ENCODE assay signal across 12 cellular contexts in genomic region chr4:173436149-173436579, GRCh38. TPM values are rescaled to one million over a fixed set of nuclear protein-coding genes. Genes with fewer than 3 reads are reported as not detected.
DNase-seq lines count a peak whose midpoint lies in the region; ATAC-seq lines count a peak whose summit lies in the region.
"Had no signal": no experiment of that assay in that cellular context is flagged by ENCODE, and none has a peak within 500 bp of the region (broad histone marks: within the 10 kb centered on the region; RNA-seq: fewer than 3 reads in every experiment).

No MANE protein-coding gene starts in this region.

- H3K9me3 Mint-ChIP-seq in stimulated activated memory B cell treated with anti-CD40 and anti-IgM and Interleukin-4, amounts not matched to agents 10 μg/mL and 1 μg/mL and 100 μg/mL, for 72 hours = peaks cover 4% of the 10 kb centered on the region

- H3K36me3 Mint-ChIP-seq in stimulated activated memory B cell treated with anti-CD40 and anti-IgM and Interleukin-4, amounts not matched to agents 10 μg/mL and 1 μg/mL and 100 μg/mL, for 72 hours = no peaks in the 10 kb centered on the region

- peak; percentile 66 for DNase-seq in DMS153 (lab: John Stamatoyannopoulos, UW)
- peak; percentile 30 for DNase-seq in M059J (ENCODE audit: low read depth)
- DNase-seq in epidermal melanocyte (ENCODE audit: insufficient read length, low spot score) = peak; percentile 32
- DNase-seq in myocyte (ENCODE audit: low read depth) = peak; percentile 40
- DNase-seq in Ammon's horn (ENCODE audit: low spot score) = no peak
- no peak for DNase-seq in stimulated activated CD8-positive, alpha-beta memory T cell treated with anti-CD3 and anti-CD28 coated beads, Interleukin-4, amount 100 ng/mL, for 48 hours
- no peak for DNase-seq in NOMO-1 (lab: John Stamatoyannopoulos, UW; ENCODE audit: unreplicated experiment in 2 of 2)
- DNase-seq: activated CD8-positive, alpha-beta memory T cell treated with anti-CD3 and anti-CD28 coated beads for 24 hours; NCI-H345; right cardiac atrium had no signal

- ATAC-seq in stimulated activated memory B cell treated with anti-CD40 and anti-IgM and Interleukin-4, amounts not matched to agents 10 μg/mL and 1 μg/mL and 100 μg/mL, for 72 hours = no peak
- ATAC-seq: right cardiac atrium had no signal

- H3K4me1 Mint-ChIP-seq in stimulated activated memory B cell treated with anti-CD40 and anti-IgM and Interleukin-4, amounts not matched to agents 10 μg/mL and 1 μg/mL and 100 μg/mL, for 72 hours = peaks cover 6% of the 10 kb centered on the region

- H3K4me3 Mint-ChIP-seq in stimulated activated memory B cell treated with anti-CD40 and anti-IgM and Interleukin-4, amounts not matched to agents 10 μg/mL and 1 μg/mL and 100 μg/mL, for 72 hours = no peak overlapping the region

- no peaks in the 10 kb centered on the region for H3K27me3 Mint-ChIP-seq in stimulated activated memory B cell treated with anti-CD40 and anti-IgM and Interleukin-4, amounts not matched to agents 10 μg/mL and 1 μg/mL and 100 μg/mL, for 72 hours

- no peak overlapping the region for H3K27ac Mint-ChIP-seq in stimulated activated memory B cell treated with anti-CD40 and anti-IgM and Interleukin-4, amounts not matched to agents 10 μg/mL and 1 μg/mL and 100 μg/mL, for 72 hours

RNA-seq across cellular contexts. Expression of gene SCRG1, which starts 37.2 kb away (rescaled TPM):
- not detected in 2 replicates for total RNA-seq in M059J (2014; rRNA removed; shearing (Covaris generic))
- 0.21 TPM in 1 of 2 replicates, not detected in the other for total RNA-seq in myocyte
- polyA plus RNA-seq in myocyte (2012) = 0.58 TPM
- total RNA-seq: endothelial cell of umbilical vein had no signal
- polyA plus RNA-seq: endothelial cell of umbilical vein had no signal

Comparison
In these comparisons a context has a peak if more than half of its experiments do, and no peak if none do; other contexts are left out.
1. DNase-seq: peak in DMS153 (single experiment), M059J (single experiment), epidermal melanocyte (single experiment) and myocyte (single experiment); none in Ammon's horn (single experiment), stimulated activated CD8-positive, alpha-beta memory T cell treated with anti-CD3 and anti-CD28 coated beads, Interleukin-4, amount 100 ng/mL, for 48 hours (single experiment) and NOMO-1 (0 of 2).